ENCODE assay signal across 8 cellular contexts in the genomic region with DNA sequence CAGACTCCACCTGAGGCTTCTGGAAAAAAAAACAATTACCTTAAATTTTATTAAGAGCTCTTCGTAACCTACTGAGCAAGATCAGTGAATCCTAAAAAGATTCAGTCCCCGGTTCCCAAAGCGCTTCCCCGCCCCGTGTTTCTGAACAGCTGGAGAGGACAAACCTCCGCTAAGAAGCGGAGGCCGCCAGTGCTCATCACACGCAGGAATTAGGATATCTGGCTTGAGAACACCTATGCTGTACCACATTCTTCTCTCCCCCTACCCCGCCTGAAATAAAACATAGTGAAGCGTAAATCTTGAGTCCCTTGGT. TPM values are rescaled to one million over a fixed set of nuclear protein-coding genes. Genes with fewer than 3 reads are reported as not detected.
DNase-seq lines count a peak whose midpoint lies in the region; FAIRE-seq and TF ChIP-seq lines count a peak whose summit lies in the region.

No MANE protein-coding gene starts in this region.

- TF ChIP-seq CTCF in bronchial epithelial cell (IDR thresholded peaks at IDR 0.05; ENCODE audit: insufficient read depth, low read length, severe bottlenecking) (no peak), vagina (IDR thresholded peaks at IDR 0.05) (no peak)

- H3K4me3 ChIP-seq in bronchial epithelial cell (ENCODE audit: low read depth, low read length): peak overlapping the region; percentile 79
- H3K4me3 ChIP-seq in vagina: peak overlapping the region; percentile 85 to 98

- H3K27me3 ChIP-seq in bronchial epithelial cell (ENCODE audit: control insufficient read depth, insufficient read depth, low read length) (no peaks in the 10 kb centered on the region), vagina (no peaks in the 10 kb centered on the region)

- peak; percentile 90 for DNase-seq in DMS 273 (lab: John Stamatoyannopoulos, UW; ENCODE audit: unreplicated experiment)
- DNase-seq in HuH-7.5 (ENCODE audit: low spot score): peak; percentile 51
- DNase-seq in bronchial epithelial cell (ENCODE audit: low read depth): peak; percentile 36
- DNase-seq in medulla oblongata (ENCODE audit: extremely low spot score): peak; percentile 25
- DNase-seq in vagina (ENCODE audit: extremely low spot score in 2 of 2): no peak
- no peak for DNase-seq in HTR-8/SVneo (ENCODE audit: insufficient read length, low spot score)
- no peak for DNase-seq in RPMI8226
- DNase-seq in NCI-H69 (lab: John Stamatoyannopoulos, UW): no peak

- no peak for FAIRE-seq in bronchial epithelial cell (lab: Jason Lieb, UNC)
- FAIRE-seq in HTR-8/SVneo (lab: Jason Lieb, UNC): no peak

- TF ChIP-seq POLR2A in vagina (IDR thresholded peaks at IDR 0.05): no peak

- peaks cover 35% of the 10 kb centered on the region for H3K4me1 ChIP-seq in vagina

- intact Hi-C loops in vagina (cut with DNase I): no loop called here

- H3K27ac ChIP-seq in vagina: peak overlapping the region; percentile 75

- peaks cover 1% of the 10 kb centered on the region for H3K36me3 ChIP-seq in bronchial epithelial cell (ENCODE audit: control insufficient read depth, insufficient read depth, low read length)
- H3K36me3 ChIP-seq in vagina: no peaks in the 10 kb centered on the region

- no peaks in the 10 kb centered on the region for H3K9me3 ChIP-seq in vagina

RNA-seq across cellular contexts. Expression of a gene that starts 0.8 kb away (rescaled TPM):
- total RNA-seq in bronchial epithelial cell (18.9 and 20.0 TPM in 2 replicates), vagina (24.8 TPM)

RNA-seq across cellular contexts. Expression of a gene that starts 52.0 kb away (rescaled TPM):
- total RNA-seq in bronchial epithelial cell: 140 and 280 TPM in 2 replicates
- 277 TPM for total RNA-seq in vagina

Comparison
In these comparisons a context has a peak if more than half of its experiments do, and no peak if none do; other contexts are left out.
1. DNase-seq: peak in DMS 273 (single experiment), HuH-7.5 (single experiment), bronchial epithelial cell (single experiment) and medulla oblongata (single experiment); none in vagina (0 of 2), HTR-8/SVneo (single experiment), RPMI8226 (single experiment) and NCI-H69 (single experiment).